In genomic region chr3:24507776-24508422, GRCh38 we compare ENCODE assay signal across 1 cellular context.
A peak's percentile ranks its signal among the peaks of the same experiment; 100 is the strongest.
TF ChIP-seq lines count a peak whose summit lies in the region.

No MANE protein-coding gene starts in this region.

TF ChIP-seq in K562, 482 proteins besides CTCF, POLR2A, EP300 and RAD21:
- TF ChIP-seq ZNF140 (CRISPR knock-in tag; IDR thresholded peaks at IDR 0.05), result no peak
- peak; percentile 53 for TF ChIP-seq ZNF316 (IDR thresholded peaks at IDR 0.05)
- TF ChIP-seq CEBPG (CRISPR knock-in tag; IDR thresholded peaks at IDR 0.05), result no peak
- TF ChIP-seq CEBPG (tag; conservative IDR thresholded peaks at IDR 0.05 in 1 of 2, IDR thresholded peaks at IDR 0.05 in 1 of 2), result peak in 1 of 2 experiments; percentile 52; a peak in 2 of 4 replicates
